Comparison of ENCODE assay signal across 9 cellular contexts in the genomic region with DNA sequence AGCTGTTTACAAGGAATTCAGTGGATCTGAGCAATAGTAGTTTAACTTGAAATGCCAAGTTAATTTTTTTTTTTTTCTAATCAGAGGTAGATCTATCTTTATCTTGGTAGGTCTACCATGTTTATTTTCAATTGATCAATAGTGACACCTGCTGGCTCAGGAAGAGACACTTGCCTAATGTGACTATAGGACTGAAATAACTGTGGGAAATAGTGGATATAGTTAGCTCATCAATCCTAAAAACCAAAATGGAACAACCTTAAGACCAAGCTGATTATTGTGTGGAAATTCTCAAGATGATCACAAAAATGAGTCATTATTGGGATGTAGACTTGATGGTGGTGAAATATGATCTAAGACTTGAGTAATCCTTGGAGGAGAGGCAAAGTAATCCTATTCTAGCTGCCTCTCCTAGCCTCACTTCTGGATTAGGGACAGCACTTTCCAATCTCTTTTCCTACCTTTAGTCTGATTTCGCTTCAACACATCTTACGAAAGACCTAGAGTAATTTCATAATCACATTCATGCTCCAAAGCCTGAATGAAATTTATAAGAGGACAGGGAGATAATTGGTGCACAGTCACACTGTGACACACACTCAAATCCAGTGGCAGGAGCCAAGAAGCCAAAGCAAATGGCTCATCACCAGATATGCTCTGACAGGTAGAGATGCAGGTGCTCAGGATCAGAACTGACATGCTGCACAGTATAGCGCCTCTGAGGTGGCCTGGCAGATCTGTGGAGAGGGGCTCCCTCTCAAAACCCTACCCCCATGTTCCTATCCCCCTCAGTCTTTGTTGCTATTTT.
DNase-seq lines count a peak whose midpoint lies in the region; ATAC-seq, FAIRE-seq and TF ChIP-seq lines count a peak whose summit lies in the region.
"Had no signal": no experiment of that assay in that cellular context is flagged by ENCODE, and none has a peak within 500 bp of the region (broad histone marks: within the 10 kb centered on the region; RNA-seq: fewer than 3 reads in every experiment).

No MANE protein-coding gene starts in this region.

- no peak overlapping the region for H3K9ac ChIP-seq in kidney (ENCODE audit: low read length in 2 of 2)

- no peak overlapping the region for H3K4me3 ChIP-seq in NB4 (ENCODE audit: low read depth, low read length)
- H3K4me3 ChIP-seq in kidney (ENCODE audit: low read length in 2 of 2) = no peak overlapping the region

- H3K36me3 ChIP-seq in kidney (ENCODE audit: control insufficient read depth in 1 of 2, insufficient read depth in 2 of 2, low read length in 2 of 2) = no peaks in the 10 kb centered on the region
- H3K36me3 ChIP-seq: neutrophil had no signal

- H3K27me3 Mint-ChIP-seq in activated CD8-positive, alpha-beta T cell treated with anti-CD3 and anti-CD28 coated beads, Interleukin-2, amount 10 ng/mL, durations not matched to agents 7 days and 5 days (ENCODE audit: low read depth) = peaks cover 15% of the 10 kb centered on the region
- peaks cover 13% of the 10 kb centered on the region for H3K27me3 Mint-ChIP-seq in activated naive CD8-positive, alpha-beta T cell treated with anti-CD3 and anti-CD28 coated beads, Interleukin-2, amount 50 U/mL, for 24 hours

- CTCF ChIA-PET in activated CD8-positive, alpha-beta T cell treated with anti-CD3 and anti-CD28 coated beads, Interleukin-2, amount 10 ng/mL, durations not matched to agents 7 days and 5 days (lab: Charles Lee) = interaction anchor here (0.8 to 1.7 kb wide), 10 partner anchors 8 to 1254 kb away, joined by 3 to 8 read pairs (median 4); no protein-coding TSS in a partner anchor

- peak; percentile 59 for ATAC-seq in GM21423 (IDR thresholded peaks at IDR 0.05; ENCODE audit: unreplicated experiment)
- peak; percentile 49 for ATAC-seq in activated CD8-positive, alpha-beta T cell treated with anti-CD3 and anti-CD28 coated beads, Interleukin-2, amount 10 ng/mL, durations not matched to agents 7 days and 5 days
- ATAC-seq in activated naive CD8-positive, alpha-beta T cell treated with anti-CD3 and anti-CD28 coated beads, Interleukin-2, amount 50 U/mL, for 24 hours = no peak

- H3K9me3 ChIP-seq in kidney (ENCODE audit: control insufficient read depth in 1 of 2, low read length in 2 of 2) = no peaks in the 10 kb centered on the region
- H3K9me3 ChIP-seq: neutrophil had no signal

- TF ChIP-seq CTCF in NB4 (IDR thresholded peaks at IDR 0.05; ENCODE audit: low read depth, low read length) (peak; percentile 28), kidney (IDR thresholded peaks at IDR 0.05; ENCODE audit: borderline replicate concordance, extremely low read depth, insufficient read depth) (peak; percentile 45)

- peak; percentile 80 for DNase-seq in DMS53 treated with DMSO at 0.1 percent for 48 hours (lab: John Stamatoyannopoulos, UW; ENCODE audit: unreplicated experiment)
- peak; percentile 54 for DNase-seq in NB4 (ENCODE audit: low read depth)
- peak; percentile 30 for DNase-seq in activated CD8-positive, alpha-beta T cell treated with anti-CD3 and anti-CD28 coated beads, Interleukin-2, amount 10 ng/mL, durations not matched to agents 7 days and 5 days
- DNase-seq in kidney = no peak
- no peak for DNase-seq in NK-92 treated with Interleukin-12 subunit alpha and Interleukin-12 subunit beta, amount 100 ng/mL, for 24 hours (lab: John Stamatoyannopoulos, UW)
- DNase-seq in activated naive CD8-positive, alpha-beta T cell treated with anti-CD3 and anti-CD28 coated beads, Interleukin-2, amount 50 U/mL, for 24 hours = no peak
- no peak for DNase-seq in UCSD-AML1 (lab: John Stamatoyannopoulos, UW; ENCODE audit: unreplicated experiment)

- H3K27ac Mint-ChIP-seq in activated CD8-positive, alpha-beta T cell treated with anti-CD3 and anti-CD28 coated beads, Interleukin-2, amount 10 ng/mL, durations not matched to agents 7 days and 5 days = no peak overlapping the region
- H3K27ac Mint-ChIP-seq in activated naive CD8-positive, alpha-beta T cell treated with anti-CD3 and anti-CD28 coated beads, Interleukin-2, amount 50 U/mL, for 24 hours = no peak overlapping the region

- H3K4me3 Mint-ChIP-seq in activated CD8-positive, alpha-beta T cell treated with anti-CD3 and anti-CD28 coated beads, Interleukin-2, amount 10 ng/mL, durations not matched to agents 7 days and 5 days = no peak overlapping the region
- no peak overlapping the region for H3K4me3 Mint-ChIP-seq in activated naive CD8-positive, alpha-beta T cell treated with anti-CD3 and anti-CD28 coated beads, Interleukin-2, amount 50 U/mL, for 24 hours

- TF ChIP-seq POLR2A in NB4 (IDR thresholded peaks at IDR 0.05; ENCODE audit: extremely low read depth, insufficient read length) = no peak

- peak; percentile 77 for FAIRE-seq in kidney (lab: Jason Lieb, UNC)

- H3K9me3 Mint-ChIP-seq in activated CD8-positive, alpha-beta T cell treated with anti-CD3 and anti-CD28 coated beads, Interleukin-2, amount 10 ng/mL, durations not matched to agents 7 days and 5 days (ENCODE audit: insufficient read depth) = no peaks in the 10 kb centered on the region
- H3K9me3 Mint-ChIP-seq in activated naive CD8-positive, alpha-beta T cell treated with anti-CD3 and anti-CD28 coated beads, Interleukin-2, amount 50 U/mL, for 24 hours = no peaks in the 10 kb centered on the region

- intact Hi-C loops in kidney (cut with DNase I) = no loop called here

- no peaks in the 10 kb centered on the region for H3K4me1 Mint-ChIP-seq in activated CD8-positive, alpha-beta T cell treated with anti-CD3 and anti-CD28 coated beads, Interleukin-2, amount 10 ng/mL, durations not matched to agents 7 days and 5 days (ENCODE audit: low read depth)
- H3K4me1 Mint-ChIP-seq in activated naive CD8-positive, alpha-beta T cell treated with anti-CD3 and anti-CD28 coated beads, Interleukin-2, amount 50 U/mL, for 24 hours = no peaks in the 10 kb centered on the region

- POLR2A ChIA-PET in activated CD8-positive, alpha-beta T cell treated with anti-CD3 and anti-CD28 coated beads, Interleukin-2, amount 10 ng/mL, durations not matched to agents 7 days and 5 days (lab: Charles Lee) = no interaction called here

- no peaks in the 10 kb centered on the region for H3K36me3 Mint-ChIP-seq in activated CD8-positive, alpha-beta T cell treated with anti-CD3 and anti-CD28 coated beads, Interleukin-2, amount 10 ng/mL, durations not matched to agents 7 days and 5 days (ENCODE audit: low read depth)
- no peaks in the 10 kb centered on the region for H3K36me3 Mint-ChIP-seq in activated naive CD8-positive, alpha-beta T cell treated with anti-CD3 and anti-CD28 coated beads, Interleukin-2, amount 50 U/mL, for 24 hours (ENCODE audit: low read depth)

- no peak overlapping the region for H3K27ac ChIP-seq in kidney (ENCODE audit: low read depth in 2 of 2, low read length in 2 of 2)
- H3K27ac ChIP-seq: neutrophil had no signal

- no peaks in the 10 kb centered on the region for H3K4me1 ChIP-seq in kidney (ENCODE audit: control insufficient read depth in 1 of 2, insufficient read depth in 1 of 2, low read depth in 1 of 2, low read length in 2 of 2)

Comparison
In these comparisons a context has a peak if more than half of its experiments do, and no peak if none do; other contexts are left out.
1. DNase-seq: peak in DMS53 treated with DMSO at 0.1 percent for 48 hours (single experiment), NB4 (single experiment) and activated CD8-positive, alpha-beta T cell treated with anti-CD3 and anti-CD28 coated beads, Interleukin-2, amount 10 ng/mL, durations not matched to agents 7 days and 5 days (single experiment); none in kidney (single experiment), NK-92 treated with Interleukin-12 subunit alpha and Interleukin-12 subunit beta, amount 100 ng/mL, for 24 hours (single experiment), activated naive CD8-positive, alpha-beta T cell treated with anti-CD3 and anti-CD28 coated beads, Interleukin-2, amount 50 U/mL, for 24 hours (single experiment) and UCSD-AML1 (single experiment).